Comparison of ENCODE assay signal across 10 cellular contexts in genomic region chr18:59833785-59834184, GRCh38.
DNase-seq lines count a peak whose midpoint lies in the region; ATAC-seq lines count a peak whose summit lies in the region.
"Had no signal": no experiment of that assay in that cellular context is flagged by ENCODE, and none has a peak within 500 bp of the region (broad histone marks: within the 10 kb centered on the region; RNA-seq: fewer than 3 reads in every experiment).

No MANE protein-coding gene starts in this region.

- H3K4me3 Mint-ChIP-seq in activated T-helper 17 cell treated with anti-CD3 and anti-CD28 coated beads, Interleukin-2, amount 50 U/mL, for 72 hours: no peak overlapping the region
- H3K4me3 Mint-ChIP-seq: T-helper 1 cell treated with Interleukin-12 subunit alpha and Interleukin-12 subunit beta and Interleukin-4 antibody, amounts not matched to agents 30 μg/mL and 1 μg/mL, for 36 hours had no signal

- H3K27ac Mint-ChIP-seq in activated T-helper 17 cell treated with anti-CD3 and anti-CD28 coated beads, Interleukin-2, amount 50 U/mL, for 72 hours: peak overlapping the region; percentile 56
- H3K27ac Mint-ChIP-seq: T-helper 1 cell treated with Interleukin-12 subunit alpha and Interleukin-12 subunit beta and Interleukin-4 antibody, amounts not matched to agents 30 μg/mL and 1 μg/mL, for 36 hours had no signal

- peaks cover 3% of the 10 kb centered on the region for H3K4me1 Mint-ChIP-seq in activated T-helper 17 cell treated with anti-CD3 and anti-CD28 coated beads, Interleukin-2, amount 50 U/mL, for 72 hours

- DNase-seq in HAP-1 (ENCODE audit: low spot score in 2 of 2) (no peak), HUDEP-2 (lab: John Stamatoyannopoulos, UW; ENCODE audit: unreplicated experiment in 76 of 76) (no peak), posterior vena cava (ENCODE audit: low spot score) (no peak)
- DNase-seq: activated gamma-delta T cell, NCI-H345 had no signal

- in situ Hi-C loops in HAP-1 (cut with MboI; ENCODE audit: low sequenced_read_pairs): no loop called here

- no peak overlapping the region for H3K4me3 ChIP-seq in HAP-1

- peak; percentile 70 for ATAC-seq in GM18520 (IDR thresholded peaks at IDR 0.05; ENCODE audit: unreplicated experiment)
- ATAC-seq in GM19463 (IDR thresholded peaks at IDR 0.05; ENCODE audit: unreplicated experiment): peak; percentile 83
- ATAC-seq in HG02973 (IDR thresholded peaks at IDR 0.05; ENCODE audit: unreplicated experiment): peak; percentile 72
- peak; percentile 91 for ATAC-seq in activated T-helper 17 cell treated with anti-CD3 and anti-CD28 coated beads, Interleukin-2, amount 50 U/mL, for 72 hours (replicated peaks)

- H3K36me3 ChIP-seq in HAP-1 (replicated peaks): no peaks in the 10 kb centered on the region

- H3K9me3 ChIP-seq in HAP-1: no peaks in the 10 kb centered on the region

- no peaks in the 10 kb centered on the region for H3K36me3 Mint-ChIP-seq in activated T-helper 17 cell treated with anti-CD3 and anti-CD28 coated beads, Interleukin-2, amount 50 U/mL, for 72 hours (ENCODE audit: low read depth)

- H3K27me3 ChIP-seq in HAP-1 (ENCODE audit: low read depth): 0 out of 2 replicates have a peak, but pooled peaks cover 3% of the 10 kb centered on the region

- H3K9me3 Mint-ChIP-seq in activated T-helper 17 cell treated with anti-CD3 and anti-CD28 coated beads, Interleukin-2, amount 50 U/mL, for 72 hours: no peaks in the 10 kb centered on the region
- H3K9me3 Mint-ChIP-seq: T-helper 1 cell treated with Interleukin-12 subunit alpha and Interleukin-12 subunit beta and Interleukin-4 antibody, amounts not matched to agents 30 μg/mL and 1 μg/mL, for 36 hours had no signal

- intact Hi-C loops in posterior vena cava (cut with DNase I): no loop called here

- no peaks in the 10 kb centered on the region; the same call in 1 of the 2 replicates for H3K4me1 ChIP-seq in HAP-1

- peaks cover 5% of the 10 kb centered on the region for H3K27me3 Mint-ChIP-seq in activated T-helper 17 cell treated with anti-CD3 and anti-CD28 coated beads, Interleukin-2, amount 50 U/mL, for 72 hours
